In the genomic region with DNA sequence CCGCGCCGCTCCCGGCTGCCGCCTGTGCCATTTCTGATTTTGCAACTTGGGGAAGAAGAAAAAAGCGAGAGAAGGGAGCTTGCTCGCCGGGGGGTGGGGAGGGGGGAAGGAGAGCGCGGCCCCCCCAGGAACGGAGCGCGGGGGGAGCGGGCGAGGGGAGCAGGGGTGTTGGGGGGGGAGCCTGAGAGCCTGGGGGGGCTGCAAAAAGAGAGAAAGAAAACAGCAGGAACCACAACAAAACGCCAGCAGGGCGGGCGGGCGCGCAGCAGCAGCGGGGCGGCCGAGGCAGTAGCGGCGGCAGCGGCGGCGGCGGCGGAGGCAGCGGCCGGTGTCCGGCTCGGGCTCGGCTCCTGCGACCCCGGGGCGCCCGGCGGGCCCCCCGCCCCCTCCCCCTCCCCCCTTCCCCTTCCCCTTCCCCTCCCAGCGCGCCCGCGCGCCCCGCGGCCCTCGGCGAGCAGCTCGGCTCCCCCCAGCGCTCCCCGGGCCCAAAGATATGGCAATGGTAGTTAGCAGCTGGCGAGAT, we compare ENCODE assay signal across 9 cellular contexts. TPM values are rescaled to one million over a fixed set of nuclear protein-coding genes. Genes with fewer than 3 reads are reported as not detected.
DNase-seq lines count a peak whose midpoint lies in the region; ATAC-seq and TF ChIP-seq lines count a peak whose summit lies in the region.
"Had no signal": no experiment of that assay in that cellular context is flagged by ENCODE, and none has a peak within 500 bp of the region (broad histone marks: within the 10 kb centered on the region; RNA-seq: fewer than 3 reads in every experiment).

No MANE protein-coding gene starts in this region.

- no peaks in the 10 kb centered on the region for H3K9me2 ChIP-seq in DOHH2 (replicated peaks; ENCODE audit: control insufficient read depth, low read length)

- intact Hi-C loops in psoas muscle (cut with DNase I), result loop anchor here (5.0 to 10.0 kb wide), 3 partner anchors 38 to 333 kb away; no protein-coding TSS in a partner anchor
- intact Hi-C loops in naive thymus-derived CD4-positive, alpha-beta T cell (cut with micrococcal nuclease), result loop anchor here in 1 of 2 donors (1.0 to 5.0 kb wide), 3 partner anchors 28 to 1153 kb away; no protein-coding TSS in a partner anchor

- 0 to 1% (median 1%) methylated on average over 10 to 54 of the region's 54 CpGs for WGBS in psoas muscle, 3 donors

- DNase-seq in LHCN-M2 (ENCODE audit: low read depth) (peak; percentile 21), epithelial cell of proximal tubule (ENCODE audit: low read depth) (no peak), psoas muscle (peak in 1 of 2 donors; percentile 54), NCI-H1436 (lab: John Stamatoyannopoulos, UW) (no peak), GM10266 (ENCODE audit: extremely low spot score) (no peak)
- no peak for DNase-seq in naive thymus-derived CD4-positive, alpha-beta T cell
- no peak for DNase-seq in activated effector memory CD4-positive, alpha-beta T cell treated with anti-CD3 and anti-CD28 coated beads, Interleukin-2, amount 50 U/mL, for 16 hours

- H3K36me3 ChIP-seq in DOHH2 (ENCODE audit: control insufficient read depth, low read length), result no peaks in the 10 kb centered on the region
- H3K36me3 ChIP-seq in psoas muscle (ENCODE audit: insufficient read depth in 1 of 2, low read depth in 1 of 2), result no peaks in the 10 kb centered on the region
- no peaks in the 10 kb centered on the region for H3K36me3 ChIP-seq in naive thymus-derived CD4-positive, alpha-beta T cell (ENCODE audit: control insufficient read depth in 2 of 3, insufficient read depth in 3 of 3, low read length in 3 of 3)

- peaks cover 56% of the 10 kb centered on the region for H3K27me3 ChIP-seq in DOHH2 (ENCODE audit: control insufficient read depth, low read length)
- peaks cover 0 to 26% (median 0%) of the 10 kb centered on the region in 3 donors for H3K27me3 ChIP-seq in psoas muscle (ENCODE audit: insufficient read depth in 3 of 3, low read length in 2 of 3)
- H3K27me3 ChIP-seq in naive thymus-derived CD4-positive, alpha-beta T cell (ENCODE audit: control insufficient read depth in 2 of 2, insufficient read depth in 2 of 2, low read length in 2 of 2), result peaks cover 41 to 62% of the 10 kb centered on the region in 2 donors

- H3K4me3 ChIP-seq in DOHH2 (ENCODE audit: low read length) (no peak overlapping the region), epithelial cell of proximal tubule (ENCODE audit: low read depth, low read length) (peak overlapping the region; percentile 70), psoas muscle (peak overlapping the region; percentile 71)
- H3K4me3 ChIP-seq in naive thymus-derived CD4-positive, alpha-beta T cell (ENCODE audit: low read length), result no peak overlapping the region

- peak overlapping the region in 3 of 10 donors; percentile 17 to 47 (median 27) for H3K4me3 Mint-ChIP-seq in naive thymus-derived CD4-positive, alpha-beta T cell

- TF ChIP-seq CTCF in DOHH2 (IDR thresholded peaks at IDR 0.05; ENCODE audit: low read depth, low read length, poor library complexity, severe bottlenecking) (no peak), epithelial cell of proximal tubule (conservative IDR thresholded peaks at IDR 0.05; ENCODE audit: low read depth, low read length) (no peak), psoas muscle (IDR thresholded peaks at IDR 0.05) (no peak), GM10266 (IDR thresholded peaks at IDR 0.05; ENCODE audit: control insufficient read depth, insufficient read depth, low read depth, missing control alignments) (no peak)

- no peaks in the 10 kb centered on the region for H4K20me1 ChIP-seq in DOHH2 (ENCODE audit: control insufficient read depth, insufficient read depth, low read depth, low read length)

- peaks cover 24% of the 10 kb centered on the region for H3K4me1 ChIP-seq in DOHH2 (ENCODE audit: control insufficient read depth, low read length)
- no peaks in the 10 kb centered on the region for H3K4me1 ChIP-seq in psoas muscle
- peaks cover 26 to 27% of the 10 kb centered on the region in 2 donors for H3K4me1 ChIP-seq in naive thymus-derived CD4-positive, alpha-beta T cell (ENCODE audit: control insufficient read depth in 2 of 2, insufficient read depth in 2 of 2, low read length in 2 of 2)

- H3F3A ChIP-seq in DOHH2 (ENCODE audit: control insufficient read depth, insufficient read depth), result no peaks in the 10 kb centered on the region

- no peaks in the 10 kb centered on the region for H3K79me2 ChIP-seq in DOHH2 (ENCODE audit: control insufficient read depth, low read length)

- peaks cover 44 to 53% (median 49%) of the 10 kb centered on the region in 5 donors for H3K27me3 Mint-ChIP-seq in naive thymus-derived CD4-positive, alpha-beta T cell

- peak overlapping the region; percentile 33; the same call in 1 of the 2 replicates for H3K4me2 ChIP-seq in DOHH2 (ENCODE audit: low read length)

- H3K27ac ChIP-seq in DOHH2 (ENCODE audit: low read depth, low read length), result no peak overlapping the region
- no peak overlapping the region for H3K27ac ChIP-seq in psoas muscle
- H3K27ac ChIP-seq in naive thymus-derived CD4-positive, alpha-beta T cell (ENCODE audit: low read depth, low read length), result no peak overlapping the region

- POLR2A ChIA-PET in naive thymus-derived CD4-positive, alpha-beta T cell (lab: Charles Lee), result no interaction called here

- no peaks in the 10 kb centered on the region for H3K9me3 ChIP-seq in DOHH2 (ENCODE audit: control insufficient read depth, insufficient read depth, low read length)
- no peaks in the 10 kb centered on the region for H3K9me3 ChIP-seq in psoas muscle
- H3K9me3 ChIP-seq in naive thymus-derived CD4-positive, alpha-beta T cell (ENCODE audit: control insufficient read depth in 2 of 3, low read length in 3 of 3), result peaks cover 0 to 4% (median 0%) of the 10 kb centered on the region in 3 experiments

- H3K36me3 Mint-ChIP-seq in naive thymus-derived CD4-positive, alpha-beta T cell, result peaks cover 0 to 12% (median 6%) of the 10 kb centered on the region in 5 donors

- no peak for ATAC-seq in psoas muscle
- no peak for ATAC-seq in naive thymus-derived CD4-positive, alpha-beta T cell

- CTCF ChIA-PET in naive thymus-derived CD4-positive, alpha-beta T cell (lab: Charles Lee), result no interaction called here

- H3K9me3 Mint-ChIP-seq in naive thymus-derived CD4-positive, alpha-beta T cell, result peaks cover 0 to 26% (median 5%) of the 10 kb centered on the region in 11 donors
- H3K9me3 Mint-ChIP-seq: T-helper 2 cell treated with Interferon-gamma antibody and Interleukin-4, amounts not matched to agents 5 μg/mL and 100 μg/mL, for 36 hours had no signal

- peaks cover 11 to 40% (median 30%) of the 10 kb centered on the region in 7 donors for H3K4me1 Mint-ChIP-seq in naive thymus-derived CD4-positive, alpha-beta T cell

- H3K27ac Mint-ChIP-seq in naive thymus-derived CD4-positive, alpha-beta T cell, result no peak overlapping the region
- H3K27ac Mint-ChIP-seq: T-helper 2 cell treated with Interferon-gamma antibody and Interleukin-4, amounts not matched to agents 5 μg/mL and 100 μg/mL, for 36 hours had no signal

RNA-seq across cellular contexts. Expression of a gene that starts 1.6 kb away (rescaled TPM):
- total RNA-seq in LHCN-M2 (2014; rRNA removed), result 16.8 and 17.1 TPM in 2 replicates
- 14.0 TPM for polyA plus RNA-seq in LHCN-M2 (2012)
- 12.6 and 14.8 TPM in 2 replicates for total RNA-seq in epithelial cell of proximal tubule
- total RNA-seq in psoas muscle, result 1 to 10 TPM in 3 of 4 donors, under 1 TPM in 1; 0.39 to 1.4 (median 1.2) TPM
- 1 to 10 TPM in 1 of 3 donors, under 1 TPM in 2; 0.57 to 1.4 (median 0.86) TPM for polyA plus RNA-seq in psoas muscle
- total RNA-seq in naive thymus-derived CD4-positive, alpha-beta T cell, result not detected
- not detected for polyA plus RNA-seq in naive thymus-derived CD4-positive, alpha-beta T cell

RNA-seq across cellular contexts. Expression of a gene that starts 3.6 kb away (rescaled TPM):
- total RNA-seq in LHCN-M2 (2014; rRNA removed) (10.4 and 10.8 TPM in 2 replicates), epithelial cell of proximal tubule (1.2 and 1.6 TPM in 2 replicates), psoas muscle (1 to 10 TPM in 1 of 4 donors, under 1 TPM in 3; 0.13 to 1.3 (median 0.55) TPM)
- 33.4 TPM for polyA plus RNA-seq in LHCN-M2 (2012)
- polyA plus RNA-seq in psoas muscle, result 1 to 10 TPM in 1 of 3 donors, under 1 TPM in 2; 0.14 to 1.5 (median 0.42) TPM
- total RNA-seq in naive thymus-derived CD4-positive, alpha-beta T cell, result not detected
- not detected for polyA plus RNA-seq in naive thymus-derived CD4-positive, alpha-beta T cell

Comparison
In these comparisons a context has a peak if more than half of its experiments do, and no peak if none do; other contexts are left out.
1. H3K4me3 ChIP-seq: peak in epithelial cell of proximal tubule (single experiment) and psoas muscle (single experiment); none in DOHH2 (single experiment) and naive thymus-derived CD4-positive, alpha-beta T cell (single experiment).